Comparison of ENCODE assay signal across 8 cellular contexts in the genomic region with DNA sequence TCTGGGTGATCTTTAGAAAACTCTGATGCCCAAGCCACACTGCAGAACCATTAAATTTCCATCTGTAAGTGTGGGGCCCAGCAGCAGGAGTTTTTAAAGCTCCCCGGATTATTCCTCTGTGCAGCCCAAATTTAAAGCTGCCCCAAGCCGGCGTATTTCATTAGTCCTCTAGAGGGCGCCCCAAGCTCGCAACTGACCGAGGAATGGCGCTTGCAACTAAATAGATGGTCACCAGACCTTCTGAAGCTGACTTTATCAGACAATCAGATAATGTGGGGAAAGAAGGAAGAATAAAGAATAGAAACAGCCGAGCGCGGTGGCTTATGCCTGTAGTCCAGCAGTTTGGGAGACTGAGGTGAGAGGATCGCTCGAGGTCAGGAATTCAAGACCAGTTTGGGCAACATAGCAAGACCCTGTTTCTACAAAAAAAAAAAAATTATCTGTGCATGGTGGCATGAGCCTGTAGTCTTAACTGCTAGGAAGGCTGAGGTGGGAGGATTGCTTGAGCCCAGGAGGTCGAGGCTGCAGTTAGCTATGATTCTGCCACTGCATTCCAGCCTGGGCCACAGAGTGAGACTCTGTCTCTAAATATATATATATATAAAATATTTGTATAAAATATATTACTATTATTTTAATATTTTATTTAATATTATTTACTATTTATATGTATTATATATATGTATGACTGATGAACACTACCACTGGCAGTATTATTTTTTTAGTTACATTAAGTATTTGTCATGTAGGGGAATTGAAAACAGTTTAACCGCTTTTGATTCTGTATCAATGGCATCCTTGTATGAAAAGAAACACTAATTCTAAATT. TPM values are rescaled to one million over a fixed set of nuclear protein-coding genes. Genes with fewer than 3 reads are reported as not detected.
DNase-seq lines count a peak whose midpoint lies in the region; ATAC-seq and TF ChIP-seq lines count a peak whose summit lies in the region.

No MANE protein-coding gene starts in this region.

- no peak overlapping the region for H3K27ac Mint-ChIP-seq in activated naive CD4-positive, alpha-beta T cell treated with anti-CD3 and anti-CD28 coated beads for 36 hours
- no peak overlapping the region for H3K27ac Mint-ChIP-seq in glutamatergic neuron (ENCODE audit: unreplicated experiment)

- H3K4me1 ChIP-seq in OCI-LY7 (ENCODE audit: insufficient read depth, low read length, poor library complexity, severe bottlenecking): no peaks in the 10 kb centered on the region

- POLR2A ChIA-PET in OCI-LY7 (lab: Charles Lee): interaction anchor here (0.6 to 1.0 kb wide), 2 partner anchors 17 to 629 kb away, joined by 3 read pairs; no protein-coding TSS in a partner anchor

- no peak overlapping the region for H2AFZ ChIP-seq in OCI-LY7 (ENCODE audit: low read length)

- H4K20me1 ChIP-seq in OCI-LY7 (ENCODE audit: insufficient read depth, low read length): no peaks in the 10 kb centered on the region

- H3K4me1 Mint-ChIP-seq in activated naive CD4-positive, alpha-beta T cell treated with anti-CD3 and anti-CD28 coated beads for 36 hours (ENCODE audit: low read depth): no peaks in the 10 kb centered on the region
- peaks cover 2% of the 10 kb centered on the region for H3K4me1 Mint-ChIP-seq in glutamatergic neuron (ENCODE audit: low read depth, unreplicated experiment)

- intact Hi-C loops in OCI-LY7 (cut with micrococcal nuclease; ENCODE audit: unreplicated experiment): loop anchor here (1.0 to 2.0 kb wide), 3 partner anchors 17 to 627 kb away; no protein-coding TSS in a partner anchor
- intact Hi-C loops in activated naive CD4-positive, alpha-beta T cell treated with anti-CD3 and anti-CD28 coated beads for 36 hours (cut with micrococcal nuclease): loop anchor here (1.0 kb wide), 1 partner anchor 627 kb away; no protein-coding TSS in a partner anchor

- DNase-seq in SKM-1 treated with dmso at 0.1 percent for 144 hours (lab: John Stamatoyannopoulos, UW; ENCODE audit: unreplicated experiment): peak; percentile 2
- no peak for DNase-seq in SKM-1 (lab: John Stamatoyannopoulos, UW; ENCODE audit: unreplicated experiment)
- peak; percentile 61 for DNase-seq in HuH-7 (ENCODE audit: low spot score)
- peak; percentile 36 for DNase-seq in OCI-LY7 (ENCODE audit: low spot score)
- peak; percentile 69 for DNase-seq in activated naive CD4-positive, alpha-beta T cell treated with anti-CD3 and anti-CD28 coated beads for 36 hours
- peak; percentile 84 for DNase-seq in glutamatergic neuron
- DNase-seq in renal cortical epithelial cell (ENCODE audit: low read depth): peak; percentile 18

- no peak overlapping the region for H3K4me3 ChIP-seq in OCI-LY7 (ENCODE audit: low read depth, low read length, poor library complexity, severe bottlenecking)

- ATAC-seq in GM19023 (IDR thresholded peaks at IDR 0.05; ENCODE audit: unreplicated experiment): no peak

- H3K4me3 Mint-ChIP-seq in activated naive CD4-positive, alpha-beta T cell treated with anti-CD3 and anti-CD28 coated beads for 36 hours: no peak overlapping the region
- H3K4me3 Mint-ChIP-seq in glutamatergic neuron (ENCODE audit: unreplicated experiment): no peak overlapping the region

- CTCF ChIA-PET in OCI-LY7 (lab: Charles Lee; ENCODE audit: unreplicated experiment): no interaction called here
- CTCF ChIA-PET in activated naive CD4-positive, alpha-beta T cell treated with anti-CD3 and anti-CD28 coated beads for 36 hours (lab: Charles Lee): interaction anchor here (0.5 to 7.9 kb wide), 18 partner anchors 9 to 649 kb away, joined by 3 to 118 read pairs (median 3); no protein-coding TSS in a partner anchor

- no peaks in the 10 kb centered on the region for H3K9me3 ChIP-seq in OCI-LY7 (ENCODE audit: low read length)

- peaks cover 55% of the 10 kb centered on the region for H3K27me3 Mint-ChIP-seq in activated naive CD4-positive, alpha-beta T cell treated with anti-CD3 and anti-CD28 coated beads for 36 hours (ENCODE audit: low read depth)
- peaks cover 3% of the 10 kb centered on the region for H3K27me3 Mint-ChIP-seq in glutamatergic neuron (ENCODE audit: unreplicated experiment)

- no peaks in the 10 kb centered on the region for H3K36me3 ChIP-seq in OCI-LY7 (ENCODE audit: insufficient read depth, low read length)

- no peaks in the 10 kb centered on the region for H3K79me2 ChIP-seq in OCI-LY7 (ENCODE audit: insufficient read depth, low read depth, low read length)

- no peaks in the 10 kb centered on the region for H3K9me2 ChIP-seq in OCI-LY7 (ENCODE audit: insufficient read depth, low read length)

- no peak overlapping the region for H3K4me2 ChIP-seq in OCI-LY7 (ENCODE audit: low read length)

- no peaks in the 10 kb centered on the region for H3K36me3 Mint-ChIP-seq in activated naive CD4-positive, alpha-beta T cell treated with anti-CD3 and anti-CD28 coated beads for 36 hours (ENCODE audit: low read depth)
- H3K36me3 Mint-ChIP-seq in glutamatergic neuron (ENCODE audit: unreplicated experiment): peaks cover 9% of the 10 kb centered on the region

- TF ChIP-seq CTCF in OCI-LY7 (conservative IDR thresholded peaks at IDR 0.05; ENCODE audit: low read length): peak; percentile 95
- peak; percentile 84 for TF ChIP-seq CTCF in glutamatergic neuron (IDR thresholded peaks at IDR 0.05; ENCODE audit: partially characterized antibody, unreplicated experiment)

- BruUV-seq in OCI-LY7 (replicated peaks; lab: Mats Ljungman, UMichigan): no TSS peak

- no peak overlapping the region for H3K27ac ChIP-seq in OCI-LY7 (ENCODE audit: low read depth, low read length, poor library complexity, severe bottlenecking)

- H3K9me3 Mint-ChIP-seq in activated naive CD4-positive, alpha-beta T cell treated with anti-CD3 and anti-CD28 coated beads for 36 hours: no peaks in the 10 kb centered on the region
- no peaks in the 10 kb centered on the region for H3K9me3 Mint-ChIP-seq in glutamatergic neuron (ENCODE audit: unreplicated experiment)

RNA-seq across cellular contexts. Expression of a gene that starts 56.0 kb away (rescaled TPM):
- total RNA-seq in OCI-LY7 (2014; rRNA removed; shearing (Covaris generic)): not detected in 2 replicates
- total RNA-seq in OCI-LY7 (2022): not detected in 2 replicates
- not detected for total RNA-seq in activated naive CD4-positive, alpha-beta T cell treated with anti-CD3 and anti-CD28 coated beads for 36 hours
- not detected for total RNA-seq in glutamatergic neuron (ENCODE audit: unreplicated experiment)
- not detected in 2 replicates for total RNA-seq in renal cortical epithelial cell
